25 cellular contexts compared by ENCODE assay signal in the genomic region with DNA sequence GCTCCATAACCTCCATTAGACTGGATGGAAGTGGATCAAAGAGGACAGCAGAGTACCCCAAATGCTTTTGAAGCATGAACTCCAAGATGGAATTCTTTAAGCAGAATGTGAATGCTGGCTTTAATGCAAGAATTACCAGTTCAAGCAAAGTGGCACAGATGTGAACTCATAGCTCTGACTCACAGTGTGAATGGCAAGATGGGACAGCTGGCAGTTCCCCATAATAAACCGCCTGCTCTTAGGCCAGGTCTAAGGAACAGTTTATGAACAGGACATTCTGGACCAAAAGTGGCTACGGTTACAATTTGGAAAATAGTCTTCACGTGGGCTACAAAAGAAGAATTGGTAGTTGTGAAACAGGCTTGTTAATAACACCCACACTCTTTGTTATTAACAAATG.
"Had no signal": no experiment of that assay in that cellular context is flagged by ENCODE, and none has a peak within 500 bp of the region (broad histone marks: within the 10 kb centered on the region; RNA-seq: fewer than 3 reads in every experiment).

No MANE protein-coding gene starts in this region.

- H3K27ac ChIP-seq: heart right ventricle, prostate gland, right atrium auricular region, thoracic aorta, upper lobe of left lung had no signal

- DNase-seq: activated gamma-delta T cell treated with Interleukin-2 at 50 U/mL for 16 hours; activated T-cell treated with anti-CD3 and anti-CD28 coated beads, Interleukin-2, amount 50 U/mL, for 1 hour; anterior cingulate cortex; caudate nucleus; effector CD4-positive, alpha-beta T cell; erythroblast; heart right ventricle; stimulated activated CD4-positive, alpha-beta T cell treated with anti-CD3 and anti-CD28 coated beads, Interleukin-4, amount 100 ng/mL, for 1 hour; stimulated activated naive CD4-positive, alpha-beta T cell treated with Interleukin-2 at 50 U/mL for 16 hours; T-cell; upper lobe of left lung had no signal

- H3K4me1 ChIP-seq: heart right ventricle, prostate gland, right atrium auricular region, upper lobe of left lung had no signal

- FAIRE-seq: endometrium, TTC549 had no signal

- H3K4me1 Mint-ChIP-seq: activated naive CD4-positive, alpha-beta T cell treated with anti-CD3 and anti-CD28 coated beads, Interleukin-2, amount 50 U/mL, for 24 hours; brain; T-cell; WTC11 had no signal

- H3K36me3 Mint-ChIP-seq: activated naive CD4-positive, alpha-beta T cell treated with anti-CD3 and anti-CD28 coated beads, Interleukin-2, amount 50 U/mL, for 24 hours; brain; natural killer cell treated with Interleukin-12 subunit alpha and Interleukin-12 subunit beta and Interleukin-15 and Interleukin-18, amount 100 ng/mL, for 72 hours; T-cell; WTC11 had no signal

- H3K9me3 Mint-ChIP-seq: activated naive CD4-positive, alpha-beta T cell treated with anti-CD3 and anti-CD28 coated beads, Interleukin-2, amount 50 U/mL, for 24 hours; dendritic cell treated with granulocyte-macrophage colony-stimulating factor and Interleukin-4, amounts not matched to agents 40 ng/mL and 50 ng/mL, for 4 days; mesothelial cell of epicardium; natural killer cell treated with Interleukin-12 subunit alpha and Interleukin-12 subunit beta and Interleukin-15 and Interleukin-18, amount 100 ng/mL, for 72 hours; T-cell; WTC11 had no signal

- H3K27me3 ChIP-seq: heart right ventricle, right atrium auricular region, upper lobe of left lung had no signal

- H3K4me2 ChIP-seq: smooth muscle cell had no signal

- H3K4me3 ChIP-seq: heart right ventricle, lung, prostate gland, right atrium auricular region, smooth muscle cell, thoracic aorta, upper lobe of left lung had no signal

- ATAC-seq: heart right ventricle; left lobe of liver; natural killer cell treated with Interleukin-12 subunit alpha and Interleukin-12 subunit beta and Interleukin-15 and Interleukin-18, amount 100 ng/mL, for 72 hours; T-cell; WTC11 had no signal

- H3K27me3 Mint-ChIP-seq: activated naive CD4-positive, alpha-beta T cell treated with anti-CD3 and anti-CD28 coated beads, Interleukin-2, amount 50 U/mL, for 24 hours; brain; dendritic cell treated with granulocyte-macrophage colony-stimulating factor and Interleukin-4, amounts not matched to agents 40 ng/mL and 50 ng/mL, for 4 days; natural killer cell treated with Interleukin-12 subunit alpha and Interleukin-12 subunit beta and Interleukin-15 and Interleukin-18, amount 100 ng/mL, for 72 hours; T-cell had no signal

- H3K4me3 Mint-ChIP-seq: activated naive CD4-positive, alpha-beta T cell treated with anti-CD3 and anti-CD28 coated beads, Interleukin-2, amount 50 U/mL, for 24 hours; brain; dendritic cell treated with granulocyte-macrophage colony-stimulating factor and Interleukin-4, amounts not matched to agents 40 ng/mL and 50 ng/mL, for 4 days; mesothelial cell of epicardium; natural killer cell treated with Interleukin-12 subunit alpha and Interleukin-12 subunit beta and Interleukin-15 and Interleukin-18, amount 100 ng/mL, for 72 hours; T-cell; WTC11 had no signal

- H3K36me3 ChIP-seq: heart right ventricle, prostate gland, right atrium auricular region, thoracic aorta, upper lobe of left lung had no signal

- H3K27ac Mint-ChIP-seq: activated naive CD4-positive, alpha-beta T cell treated with anti-CD3 and anti-CD28 coated beads, Interleukin-2, amount 50 U/mL, for 24 hours; brain; dendritic cell treated with granulocyte-macrophage colony-stimulating factor and Interleukin-4, amounts not matched to agents 40 ng/mL and 50 ng/mL, for 4 days; mesothelial cell of epicardium; natural killer cell treated with Interleukin-12 subunit alpha and Interleukin-12 subunit beta and Interleukin-15 and Interleukin-18, amount 100 ng/mL, for 72 hours; T-cell; WTC11 had no signal

- H3K9me3 ChIP-seq: heart right ventricle, prostate gland, right atrium auricular region, thoracic aorta, upper lobe of left lung had no signal
